ENCODE assay signal across 16 cellular contexts in genomic region chr3:194777729-194778128, GRCh38.
DNase-seq lines count a peak whose midpoint lies in the region; ATAC-seq and TF ChIP-seq lines count a peak whose summit lies in the region.
"Had no signal": no experiment of that assay in that cellular context is flagged by ENCODE, and none has a peak within 500 bp of the region (broad histone marks: within the 10 kb centered on the region; RNA-seq: fewer than 3 reads in every experiment).

No MANE protein-coding gene starts in this region.

- H4K91ac ChIP-seq in H9 (ENCODE audit: insufficient read length, low read depth, low read length): no peak overlapping the region

- H3T11ph ChIP-seq in H9 (ENCODE audit: low read length): no peak overlapping the region

- H3K27ac ChIP-seq in BLaER1 treated with 17β-estradiol and CSF1 and Interleukin-3, amounts not matched to agents 10 nM and 100 nM: no peak overlapping the region
- no peak overlapping the region for H3K27ac ChIP-seq in H9 (ENCODE audit: insufficient read length, low read depth, low read length)
- H3K27ac ChIP-seq: C4-2B, KMS-11, SK-N-MC had no signal

- no peak overlapping the region for H2BK5ac ChIP-seq in H9 (ENCODE audit: insufficient read length, low read length)

- H3K79me2 ChIP-seq in H9 (ENCODE audit: insufficient read depth, low read length): no peaks in the 10 kb centered on the region

- H3K4me2 ChIP-seq in BLaER1 treated with 17β-estradiol and CSF1 and Interleukin-3, amounts not matched to agents 10 nM and 100 nM: peak overlapping the region in 10 of 11 experiments; percentile 5 to 64 (median 48); a peak in 18 of 22 replicates
- H3K4me2 ChIP-seq in H9 (ENCODE audit: insufficient read depth, insufficient read length, low read length): no peak overlapping the region
- H3K4me2 ChIP-seq: KMS-11 had no signal

- H3K36me3 Mint-ChIP-seq in H9 (ENCODE audit: insufficient read depth in 1 of 3, low read depth in 3 of 3) (peaks cover 0 to 5% (median 5%) of the 10 kb centered on the region in 3 experiments; a peak in 2 of 7 replicates), WTC11 (no peaks in the 10 kb centered on the region)

- no peak overlapping the region for H3K9ac ChIP-seq in BLaER1 treated with 17β-estradiol and CSF1 and Interleukin-3, amounts not matched to agents 10 nM and 100 nM
- H3K9ac ChIP-seq in H9 (ENCODE audit: extremely low read depth, insufficient read length, low read length): no peak overlapping the region
- H3K9ac ChIP-seq: KMS-11 had no signal

- no peak overlapping the region for H2AK5ac ChIP-seq in H9 (ENCODE audit: insufficient read length, low read length)

- no peaks in the 10 kb centered on the region for H3K36me3 ChIP-seq in BLaER1 treated with 17β-estradiol and CSF1 and Interleukin-3, amounts not matched to agents 10 nM and 100 nM

- peak overlapping the region in 2 of 3 experiments; percentile 64 to 71; a peak in 4 of 7 replicates for H3K27ac Mint-ChIP-seq in H9
- H3K27ac Mint-ChIP-seq in WTC11: no peak overlapping the region

- H3K9me3 ChIP-seq in BLaER1 treated with 17β-estradiol and CSF1 and Interleukin-3, amounts not matched to agents 10 nM and 100 nM (replicated peaks in 1 of 11): 0 out of 22 replicates have a peak, but pooled peaks cover 0 to 6% (median 0%) of the 10 kb centered on the region in 11 experiments
- H3K9me3 ChIP-seq in H9 (ENCODE audit: control insufficient read depth, low read depth, low read length): no peaks in the 10 kb centered on the region

- no peaks in the 10 kb centered on the region for H3K23me2 ChIP-seq in H9 (ENCODE audit: insufficient read length, low read depth, low read length, poor library complexity, severe bottlenecking)

- H4K5ac ChIP-seq in H9 (ENCODE audit: insufficient read length, low read depth, low read length): no peak overlapping the region

- no peak overlapping the region for H3K4me3 ChIP-seq in BLaER1 treated with 17β-estradiol and CSF1 and Interleukin-3, amounts not matched to agents 10 nM and 100 nM
- H3K4me3 ChIP-seq: GM12878, SK-N-MC had no signal

- H3K4me1 ChIP-seq in BLaER1 treated with 17β-estradiol and CSF1 and Interleukin-3, amounts not matched to agents 10 nM and 100 nM: peaks cover 11 to 24% (median 17%) of the 10 kb centered on the region in 10 experiments
- H3K4me1 ChIP-seq in H9 (ENCODE audit: insufficient read depth, low read length): 0 out of 2 replicates have a peak, but pooled peaks cover 2% of the 10 kb centered on the region

- DNase-seq in H9 (no peak), WTC11 (ENCODE audit: low spot score) (no peak), left lobe of liver (ENCODE audit: low spot score) (peak; percentile 1), COLO668 (lab: John Stamatoyannopoulos, UW; ENCODE audit: unreplicated experiment) (no peak), dedifferentiated amniotic fluid mesenchymal stem cell (ENCODE audit: extremely low spot score) (no peak)
- DNase-seq in effector CD8-positive, alpha-beta T cell (lab: John Stamatoyannopoulos, UW): no peak
- DNase-seq: NCI-H1048, NCI-H1436 treated with DMSO at 0.1 percent for 48 hours, NCI-H2029, NCI-H2171, SHP77 had no signal

- no peaks in the 10 kb centered on the region for H3K79me1 ChIP-seq in H9 (ENCODE audit: insufficient read depth, low read depth, low read length, poor library complexity, severe bottlenecking)

- CTCF ChIA-PET in WTC11 (lab: Charles Lee): interaction anchor here (1.1 kb wide), 1 partner anchor 95 kb away, joined by 3 read pairs; no protein-coding TSS in a partner anchor

- no peak overlapping the region for H3K56ac ChIP-seq in H9 (ENCODE audit: insufficient read length, low read depth, low read length)

- H3K4me1 Mint-ChIP-seq in H9: peaks cover 23 to 26% of the 10 kb centered on the region in 2 experiments
- peaks cover 14% of the 10 kb centered on the region for H3K4me1 Mint-ChIP-seq in WTC11

- H3K14ac ChIP-seq in H9 (ENCODE audit: insufficient read depth, low read length): no peak overlapping the region

- TF ChIP-seq CTCF in H9 (conservative IDR thresholded peaks at IDR 0.05) (no peak), WTC11 (IDR thresholded peaks at IDR 0.05) (no peak)

- H3K9me3 Mint-ChIP-seq in H9 (peaks cover 0 to 3% of the 10 kb centered on the region in 2 experiments; a peak in 1 of 5 replicates), WTC11 (peaks cover 30% of the 10 kb centered on the region)

- no peak overlapping the region for H2BK12ac ChIP-seq in H9 (ENCODE audit: insufficient read length, low read depth, low read length)

- H3K27me3 Mint-ChIP-seq in H9 (ENCODE audit: low read depth) (peaks cover 25% of the 10 kb centered on the region), WTC11 (ENCODE audit: low read depth) (peaks cover 4% of the 10 kb centered on the region)

- H4K20me1 ChIP-seq in BLaER1 treated with 17β-estradiol and CSF1 and Interleukin-3, amounts not matched to agents 10 nM and 100 nM: no peaks in the 10 kb centered on the region
- H4K20me1 ChIP-seq in H9 (ENCODE audit: control insufficient read depth, insufficient read depth, insufficient read length): no peaks in the 10 kb centered on the region

- no peak overlapping the region for H4K8ac ChIP-seq in H9 (replicated peaks; ENCODE audit: insufficient read length, low read depth, low read length)

- no peak overlapping the region for H2BK20ac ChIP-seq in H9 (ENCODE audit: low read depth, low read length, poor library complexity, severe bottlenecking)

- H3K4ac ChIP-seq in H9 (ENCODE audit: low read depth, low read length): no peak overlapping the region

- H2AFZ ChIP-seq in H9 (ENCODE audit: low read length): no peak overlapping the region

- ATAC-seq in WTC11 (peak; percentile 78), left lobe of liver (no peak)
- ATAC-seq: GM12878 had no signal

- no peak overlapping the region for H3K23ac ChIP-seq in H9 (ENCODE audit: insufficient read length, low read depth, low read length)

- no CpG with 5 or more reads among the region's 5 CpGs for WGBS in H9 (ENCODE audit: extremely low coverage, insufficient read length, low lambda C conversion rate)

- no peak overlapping the region for H2BK15ac ChIP-seq in H9 (ENCODE audit: low read depth, low read length)

- H3K18ac ChIP-seq in H9 (ENCODE audit: insufficient read length, low read depth, low read length): no peak overlapping the region

- H2BK120ac ChIP-seq in H9 (ENCODE audit: low read depth, low read length, poor library complexity, severe bottlenecking): no peak overlapping the region

- 0 out of 5 replicates have a peak overlapping the region, but pooled peaks of 1 of the 2 experiments have one; percentile 12 for H3K4me3 Mint-ChIP-seq in H9
- H3K4me3 Mint-ChIP-seq in WTC11: no peak overlapping the region

- POLR2A ChIA-PET in WTC11 (lab: Charles Lee): no interaction called here

- no peaks in the 10 kb centered on the region for H3K27me3 ChIP-seq in BLaER1 treated with 17β-estradiol and CSF1 and Interleukin-3, amounts not matched to agents 10 nM and 100 nM
- no peaks in the 10 kb centered on the region for H3K27me3 ChIP-seq in H9 (ENCODE audit: insufficient read depth, low read length)

TF ChIP-seq in WTC11, 78 proteins besides CTCF, POLR2A, EP300 and RAD21 (continues in another document):
- TF ChIP-seq ATF2 (CRISPR knock-in tag; IDR thresholded peaks at IDR 0.05; ENCODE audit: borderline replicate concordance, low read depth) (no peak), E2F5 (CRISPR knock-in tag; IDR thresholded peaks at IDR 0.05) (no peak), SP1 (CRISPR knock-in tag; conservative IDR thresholded peaks at IDR 0.05) (no peak), ZNF219 (CRISPR knock-in tag; IDR thresholded peaks at IDR 0.05; ENCODE audit: borderline replicate concordance) (no peak), KAT7 (CRISPR knock-in tag; IDR thresholded peaks at IDR 0.05; ENCODE audit: borderline replicate concordance) (no peak), PREB (CRISPR knock-in tag; IDR thresholded peaks at IDR 0.05; ENCODE audit: borderline replicate concordance) (no peak), ETV6 (CRISPR knock-in tag; IDR thresholded peaks at IDR 0.05) (no peak), TCF7 (CRISPR knock-in tag; IDR thresholded peaks at IDR 0.05; ENCODE audit: low read depth) (no peak), TP53 (CRISPR knock-in tag; IDR thresholded peaks at IDR 0.05) (no peak), ZNF416 (CRISPR knock-in tag; IDR thresholded peaks at IDR 0.05) (no peak), JAZF1 (CRISPR knock-in tag; IDR thresholded peaks at IDR 0.05) (no peak), CBFB (CRISPR knock-in tag; IDR thresholded peaks at IDR 0.05; ENCODE audit: low read depth) (no peak), MXD4 (CRISPR knock-in tag; IDR thresholded peaks at IDR 0.05; ENCODE audit: borderline replicate concordance) (no peak), NFATC4 (CRISPR knock-in tag; IDR thresholded peaks at IDR 0.05) (no peak), TEAD1 (CRISPR knock-in tag; IDR thresholded peaks at IDR 0.05) (no peak)
